In genomic region chr5:142685418-142686209, GRCh38 we compare ENCODE assay signal across 10 cellular contexts. TPM values are rescaled to one million over a fixed set of nuclear protein-coding genes. Genes with fewer than 3 reads are reported as not detected.
DNase-seq lines count a peak whose midpoint lies in the region; ATAC-seq and TF ChIP-seq lines count a peak whose summit lies in the region.
"Had no signal": no experiment of that assay in that cellular context is flagged by ENCODE, and none has a peak within 500 bp of the region (broad histone marks: within the 10 kb centered on the region; RNA-seq: fewer than 3 reads in every experiment).

TSS of gene FGF1 (minus strand) at chr5:142686090. CDS start at chr5:142614127, 71,963 bp downstream.

- ATAC-seq in HG03354 (IDR thresholded peaks at IDR 0.05; ENCODE audit: poor library complexity, severe bottlenecking, unreplicated experiment) = no peak
- ATAC-seq in GM21529 (IDR thresholded peaks at IDR 0.05; ENCODE audit: unreplicated experiment) = no peak

- TF ChIP-seq CTCF in brain (conservative IDR thresholded peaks at IDR 0.05) = no peak

- H3K27me3 Mint-ChIP-seq in brain = no peaks in the 10 kb centered on the region

- H3K36me3 ChIP-seq in HUES6 (ENCODE audit: control insufficient read depth, insufficient read depth, low read length) = no peaks in the 10 kb centered on the region

- no peaks in the 10 kb centered on the region for H3K27me3 ChIP-seq in HUES6 (ENCODE audit: control insufficient read depth, insufficient read depth, low read length)

- H3K4me3 Mint-ChIP-seq in brain = peak within 1 kb of the TSS in 4 of 5 experiments; percentile 1 to 80 (median 68)

- H3K9ac ChIP-seq in HUES6 (ENCODE audit: low read length) = peak within 1 kb of the TSS; percentile 5

- no peak within 1 kb of the TSS for H3K4me3 ChIP-seq in HUES6 (ENCODE audit: low read depth, low read length)
- peak within 1 kb of the TSS in 1 of 7 experiments; percentile 9 for H3K4me3 ChIP-seq in skin epidermis

- H3K9me3 Mint-ChIP-seq in brain = peaks cover 0 to 4% (median 0%) of the 10 kb centered on the region in 5 experiments

- H3K27ac ChIP-seq in HUES6 (ENCODE audit: low read depth, low read length) = peak within 1 kb of the TSS; percentile 1; the same call in 1 of the 2 replicates
- peak within 1 kb of the TSS in 11 of 21 experiments; percentile 4 to 66 (median 44) for H3K27ac ChIP-seq in skin epidermis

- peaks cover 59% of the 10 kb centered on the region for H3K4me1 Mint-ChIP-seq in brain

- H3K4me1 ChIP-seq in HUES6 (ENCODE audit: control insufficient read depth, insufficient read depth, low read length) = peaks cover 53% of the 10 kb centered on the region

- no peaks in the 10 kb centered on the region for H3K36me3 Mint-ChIP-seq in brain

- DNase-seq in hypothalamus (lab: John Stamatoyannopoulos, UW) (peak in 38 of 51 donors; percentile 11 to 88 (median 62)), Kasumi-1 (lab: John Stamatoyannopoulos, UW) (no peak), NCI-H2029 treated with DMSO at 0.1 percent for 48 hours (lab: John Stamatoyannopoulos, UW) (no peak)
- DNase-seq: activated CD4-positive, alpha-beta T cell treated with anti-CD3 and anti-CD28 coated beads for 48 hours; NCI-H2171 treated with DMSO at 0.1 percent for 48 hours had no signal

- no peaks in the 10 kb centered on the region for H3K9me3 ChIP-seq in HUES6 (ENCODE audit: control insufficient read depth, insufficient read depth, low read depth, low read length)

- H3K27ac Mint-ChIP-seq in brain = peak within 1 kb of the TSS; percentile 84 to 97 (median 92)

RNA-seq across cellular contexts. Expression of gene FGF1, which starts in this region (rescaled TPM):
- polyA plus RNA-seq in brain (ENCODE audit: insufficient read depth, low read depth, low replicate concordance) = 58.0 TPM

Comparison
In these comparisons a context has a peak if more than half of its experiments do, and no peak if none do; other contexts are left out.
1. DNase-seq: peak in hypothalamus (38 of 51); none in Kasumi-1 (0 of 2) and NCI-H2029 treated with DMSO at 0.1 percent for 48 hours (single experiment).